ENCODE assay signal across 1 cellular context in genomic region chr12:66232258-66232657, GRCh38.
TF ChIP-seq lines count a peak whose summit lies in the region.

No MANE protein-coding gene starts in this region.

TF ChIP-seq in endothelial cell of umbilical vein, 7 proteins besides CTCF, POLR2A, EP300 and RAD21 (continued from another document):
- TF ChIP-seq MAX (IDR thresholded peaks at IDR 0.05; ENCODE audit: insufficient read depth, insufficient read length): no peak
TF ChIP-seq in endothelial cell of umbilical vein: peak in this region for 0.
